Comparison of ENCODE assay signal across 1 cellular context in genomic region chr17:36002631-36003030, GRCh38.
A peak's percentile ranks its signal among the peaks of the same experiment; 100 is the strongest.
TF ChIP-seq lines count a peak whose summit lies in the region.

No MANE protein-coding gene starts in this region.

TF ChIP-seq in GM12878, 131 proteins besides CTCF, POLR2A, EP300 and RAD21 (continues in another document):
- TF ChIP-seq TAF1 (IDR thresholded peaks at IDR 0.05; ENCODE audit: borderline replicate concordance, low read depth, low read length) (no peak), PKNOX1 (IDR thresholded peaks at IDR 0.05) (no peak), ZBTB11 (CRISPR knock-in tag; IDR thresholded peaks at IDR 0.05) (no peak), NBN (IDR thresholded peaks at IDR 0.05) (no peak), RFX5 (IDR thresholded peaks at IDR 0.05; ENCODE audit: low read depth, low read length) (no peak), ZNF24 (IDR thresholded peaks at IDR 0.05) (no peak), PAX5 (IDR thresholded peaks at IDR 0.05; ENCODE audit: borderline replicate concordance, low read depth, low read length) (0 out of 2 replicates have a peak, but pooled peaks have one; percentile 48), RBBP5 (conservative IDR thresholded peaks at IDR 0.05) (no peak), MTA2 (IDR thresholded peaks at IDR 0.05; ENCODE audit: low read depth) (peak; percentile 68), BHLHE40 (IDR thresholded peaks at IDR 0.05; ENCODE audit: borderline replicate concordance in 1 of 2, low read depth in 2 of 2, low read length in 1 of 2) (peak; percentile 59 to 94; a peak in 3 of 4 replicates), NR2F1 (conservative IDR thresholded peaks at IDR 0.05) (peak; percentile 93), EZH2 (IDR thresholded peaks at IDR 0.05; ENCODE audit: borderline replicate concordance, control insufficient read depth, low read depth, low read length) (no peak), CREB1 (IDR thresholded peaks at IDR 0.05; ENCODE audit: low read depth) (0 out of 2 replicates have a peak, but pooled peaks have one; percentile 26), TARDBP (IDR thresholded peaks at IDR 0.05; ENCODE audit: borderline replicate concordance) (no peak), BCL11A (IDR thresholded peaks at IDR 0.05; ENCODE audit: low read depth, low read length) (peak; percentile 89), BRCA1 (IDR thresholded peaks at IDR 0.05; ENCODE audit: low read depth, low read length) (no peak), IRF4 (IDR thresholded peaks at IDR 0.05; ENCODE audit: low read depth, low read length) (peak; percentile 87), JUND (IDR thresholded peaks at IDR 0.05; ENCODE audit: low read depth, low read length) (no peak), ZNF592 (IDR thresholded peaks at IDR 0.05) (no peak), TCF7 (IDR thresholded peaks at IDR 0.05; ENCODE audit: borderline replicate concordance) (peak; percentile 94), SKIL (IDR thresholded peaks at IDR 0.05; ENCODE audit: low read depth, poor library complexity, severe bottlenecking) (peak; percentile 61), NKRF (conservative IDR thresholded peaks at IDR 0.05) (no peak), HSF1 (IDR thresholded peaks at IDR 0.05; ENCODE audit: low read depth, low read length) (no peak), TCF12 (IDR thresholded peaks at IDR 0.05; ENCODE audit: low read depth, low read length) (peak; percentile 84), SUZ12 (IDR thresholded peaks at IDR 0.05; ENCODE audit: unreplicated experiment) (no peak), DPF2 (IDR thresholded peaks at IDR 0.05) (peak; percentile 72), ZBTB4 (CRISPR knock-in tag; IDR thresholded peaks at IDR 0.05) (no peak), RUNX3 (IDR thresholded peaks at IDR 0.05; ENCODE audit: low read length) (peak; percentile 94), SREBF1 (IDR thresholded peaks at IDR 0.05; ENCODE audit: low read length) (no peak), MEF2A (IDR thresholded peaks at IDR 0.05; ENCODE audit: insufficient read depth, low read depth, low read length) (peak; percentile 72), IKZF1 (conservative IDR thresholded peaks at IDR 0.05) (peak; percentile 73), NFIC (IDR thresholded peaks at IDR 0.05; ENCODE audit: low read depth, low read length) (peak; percentile 85; the same call in 1 of the 2 replicates), FOXM1 (IDR thresholded peaks at IDR 0.05; ENCODE audit: low read depth, low read length) (peak; percentile 92), YBX1 (IDR thresholded peaks at IDR 0.05) (no peak), ETV6 (conservative IDR thresholded peaks at IDR 0.05 in 1 of 2, IDR thresholded peaks at IDR 0.05 in 1 of 2; ENCODE audit: borderline replicate concordance in 1 of 2, low read depth in 1 of 2) (peak in 1 of 2 experiments; percentile 44; a peak in 1 of 4 replicates), MLLT1 (IDR thresholded peaks at IDR 0.05) (no peak), SIX5 (IDR thresholded peaks at IDR 0.05; ENCODE audit: low read depth, low read length, severe bottlenecking) (no peak), POLR2AphosphoS2 (IDR thresholded peaks at IDR 0.05; ENCODE audit: low read depth, low read length) (no peak), ZNF274 (IDR thresholded peaks at IDR 0.05; ENCODE audit: insufficient read depth, insufficient read length) (no peak)
